Comparison of ENCODE assay signal across 19 cellular contexts in the genomic region with DNA sequence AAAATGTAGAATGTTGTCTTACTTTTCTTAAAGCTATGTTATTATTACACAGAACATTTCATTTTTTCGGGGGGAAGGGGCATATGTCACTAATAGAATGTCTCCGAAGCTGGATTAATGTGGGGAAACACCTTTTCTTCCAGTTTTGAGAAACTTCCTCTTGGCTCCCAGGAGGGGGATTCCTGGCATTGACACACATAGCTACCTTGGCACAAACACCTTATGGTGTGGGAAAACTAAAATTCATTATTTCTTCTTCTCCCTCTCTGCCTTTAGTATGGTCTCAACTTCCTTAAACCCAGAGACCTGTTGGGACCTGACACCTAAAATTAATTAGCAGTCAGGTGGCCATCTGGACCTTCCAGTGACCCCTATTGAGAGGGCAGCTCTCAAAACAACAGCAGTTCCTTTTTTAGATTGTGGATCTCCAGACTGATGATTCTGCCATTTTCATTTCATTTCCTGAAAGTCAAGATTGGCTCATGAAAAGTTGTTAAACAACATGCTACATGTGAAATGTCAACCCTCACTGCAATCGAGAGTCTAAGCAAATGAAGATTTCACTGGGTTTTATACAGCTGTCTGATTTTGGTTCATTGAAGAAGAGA.
DNase-seq lines count a peak whose midpoint lies in the region; ATAC-seq, FAIRE-seq and TF ChIP-seq lines count a peak whose summit lies in the region.
"Had no signal": no experiment of that assay in that cellular context is flagged by ENCODE, and none has a peak within 500 bp of the region (broad histone marks: within the 10 kb centered on the region; RNA-seq: fewer than 3 reads in every experiment).

No MANE protein-coding gene starts in this region.

- H3K36me3 Mint-ChIP-seq in stimulated activated memory B cell treated with anti-CD40 and anti-IgM and Interleukin-4, amounts not matched to agents 10 μg/mL and 1 μg/mL and 100 μg/mL, for 72 hours, result peaks cover 31% of the 10 kb centered on the region

- peaks cover 39% of the 10 kb centered on the region for H3K4me1 Mint-ChIP-seq in stimulated activated memory B cell treated with anti-CD40 and anti-IgM and Interleukin-4, amounts not matched to agents 10 μg/mL and 1 μg/mL and 100 μg/mL, for 72 hours
- H3K4me1 Mint-ChIP-seq: natural killer cell had no signal

- no peak overlapping the region for H3K9ac ChIP-seq in kidney (ENCODE audit: low read length in 2 of 2)

- H3K27ac Mint-ChIP-seq in stimulated activated memory B cell treated with anti-CD40 and anti-IgM and Interleukin-4, amounts not matched to agents 10 μg/mL and 1 μg/mL and 100 μg/mL, for 72 hours, result peak overlapping the region; percentile 83
- H3K27ac Mint-ChIP-seq: natural killer cell had no signal

- no peaks in the 10 kb centered on the region for H3K27me3 Mint-ChIP-seq in stimulated activated memory B cell treated with anti-CD40 and anti-IgM and Interleukin-4, amounts not matched to agents 10 μg/mL and 1 μg/mL and 100 μg/mL, for 72 hours
- H3K27me3 Mint-ChIP-seq: brain had no signal

- H3K27ac ChIP-seq in esophagus muscularis mucosa (replicated peaks in 1 of 4) (peak overlapping the region; percentile 27 to 75 (median 50)), kidney (ENCODE audit: low read depth in 2 of 2, low read length in 2 of 2) (no peak overlapping the region)
- H3K27ac ChIP-seq: Peyer's patch had no signal

- H3K36me3 ChIP-seq in esophagus muscularis mucosa (peaks cover 18 to 44% (median 32%) of the 10 kb centered on the region in 4 donors), kidney (ENCODE audit: control insufficient read depth in 1 of 2, insufficient read depth in 2 of 2, low read length in 2 of 2) (no peaks in the 10 kb centered on the region)
- H3K36me3 ChIP-seq: Peyer's patch had no signal

- FAIRE-seq in kidney (lab: Jason Lieb, UNC), result no peak
- FAIRE-seq: islet of Langerhans had no signal

- H3K4me3 Mint-ChIP-seq in stimulated activated memory B cell treated with anti-CD40 and anti-IgM and Interleukin-4, amounts not matched to agents 10 μg/mL and 1 μg/mL and 100 μg/mL, for 72 hours, result no peak overlapping the region
- H3K4me3 Mint-ChIP-seq: brain, natural killer cell had no signal

- H3K4me3 ChIP-seq in esophagus muscularis mucosa, result no peak overlapping the region
- H3K4me3 ChIP-seq in kidney (ENCODE audit: low read length in 2 of 2), result no peak overlapping the region
- H3K4me3 ChIP-seq: dorsolateral prefrontal cortex, Peyer's patch had no signal

- no peak for TF ChIP-seq POLR2A in esophagus muscularis mucosa (IDR thresholded peaks at IDR 0.05; ENCODE audit: low read depth)
- no peak for TF ChIP-seq POLR2A in erythroblast (IDR thresholded peaks at IDR 0.05; ENCODE audit: low read length)

- peaks cover 67 to 89% (median 85%) of the 10 kb centered on the region in 4 donors for H3K4me1 ChIP-seq in esophagus muscularis mucosa
- no peaks in the 10 kb centered on the region for H3K4me1 ChIP-seq in kidney (ENCODE audit: control insufficient read depth in 1 of 2, insufficient read depth in 1 of 2, low read depth in 1 of 2, low read length in 2 of 2)

- DNase-seq in Right ventricle myocardium superior, result no peak
- DNase-seq in Right ventricle myocardium inferior (ENCODE audit: missing footprints), result no peak
- peak; percentile 21 for DNase-seq in NOMO-1 treated with DMSO at 0.1 percent for 48 hours (lab: John Stamatoyannopoulos, UW; ENCODE audit: unreplicated experiment)
- no peak for DNase-seq in esophagus muscularis mucosa (ENCODE audit: extremely low spot score)
- DNase-seq in erythroblast (lab: John Stamatoyannopoulos, UW), result no peak
- no peak for DNase-seq in kidney
- DNase-seq: ACHN; activated CD4-positive, alpha-beta T cell treated with anti-CD3 and anti-CD28 coated beads for 48 hours; activated CD8-positive, alpha-beta memory T cell treated with anti-CD3 and anti-CD28 coated beads, Interleukin-2, amount 50 U/mL, for 48 hours; activated naive CD4-positive, alpha-beta T cell treated with Interleukin-2 at 50 U/mL for 16 hours; dorsolateral prefrontal cortex; mesendoderm; natural killer cell; NCI-H69; Peyer's patch had no signal

- 47% methylated on average over 3 of the region's 3 CpGs for WGBS in esophagus muscularis mucosa

- H3K9me3 Mint-ChIP-seq in stimulated activated memory B cell treated with anti-CD40 and anti-IgM and Interleukin-4, amounts not matched to agents 10 μg/mL and 1 μg/mL and 100 μg/mL, for 72 hours, result no peaks in the 10 kb centered on the region
- H3K9me3 Mint-ChIP-seq: brain, natural killer cell had no signal

- ATAC-seq in Right ventricle myocardium superior (ENCODE audit: poor library complexity), result peak; percentile 3
- no peak for ATAC-seq in Right ventricle myocardium inferior
- ATAC-seq in stimulated activated memory B cell treated with anti-CD40 and anti-IgM and Interleukin-4, amounts not matched to agents 10 μg/mL and 1 μg/mL and 100 μg/mL, for 72 hours, result peak; percentile 56
- no peak for ATAC-seq in GM18520 (IDR thresholded peaks at IDR 0.05; ENCODE audit: unreplicated experiment)
- ATAC-seq: natural killer cell had no signal

- TF ChIP-seq CTCF in esophagus muscularis mucosa (IDR thresholded peaks at IDR 0.05) (no peak), kidney (IDR thresholded peaks at IDR 0.05; ENCODE audit: borderline replicate concordance, extremely low read depth, insufficient read depth) (no peak)

- no peak for TF ChIP-seq EP300 in esophagus muscularis mucosa (IDR thresholded peaks at IDR 0.05)

- H3K9me3 ChIP-seq in esophagus muscularis mucosa, result no peaks in the 10 kb centered on the region
- H3K9me3 ChIP-seq in kidney (ENCODE audit: control insufficient read depth in 1 of 2, low read length in 2 of 2), result no peaks in the 10 kb centered on the region
- H3K9me3 ChIP-seq: Peyer's patch had no signal

- no peaks in the 10 kb centered on the region for H3K27me3 ChIP-seq in esophagus muscularis mucosa
- H3K27me3 ChIP-seq: Peyer's patch had no signal

- intact Hi-C loops in Right ventricle myocardium superior (cut with DNase I) (loop anchor here (5.0 to 10.0 kb wide), 2 partner anchors 60 to 147 kb away; partner anchors contain the start of gene NIBAN1), Right ventricle myocardium inferior (cut with DNase I) (loop anchor here (5.0 kb wide), 2 partner anchors 67 to 147 kb away; partner anchors contain the start of gene NIBAN1), esophagus muscularis mucosa (cut with DNase I) (no loop called here), kidney (cut with DNase I) (no loop called here)

Comparison
In these comparisons a context has a peak if more than half of its experiments do, and no peak if none do; other contexts are left out.
1. ATAC-seq: peak in Right ventricle myocardium superior (single experiment) and stimulated activated memory B cell treated with anti-CD40 and anti-IgM and Interleukin-4, amounts not matched to agents 10 μg/mL and 1 μg/mL and 100 μg/mL, for 72 hours (single experiment); none in Right ventricle myocardium inferior (single experiment) and GM18520 (single experiment).
2. H3K27ac ChIP-seq: peak in esophagus muscularis mucosa (4 of 4); none in kidney (0 of 2).
3. intact Hi-C loops: an anchor here in Right ventricle myocardium superior (5.0 to 10.0 kb wide) and Right ventricle myocardium inferior (5.0 kb wide); none called in esophagus muscularis mucosa and kidney.